In genomic region chr7:134419085-134419484, GRCh38 we compare ENCODE assay signal across 13 cellular contexts.
"Had no signal": no experiment of that assay in that cellular context is flagged by ENCODE, and none has a peak within 500 bp of the region (broad histone marks: within the 10 kb centered on the region; RNA-seq: fewer than 3 reads in every experiment).

No MANE protein-coding gene starts in this region.

- H3K4me3 ChIP-seq: ascending aorta, breast epithelium, left lung, tibial nerve had no signal

- H3K36me3 ChIP-seq: ascending aorta, breast epithelium, left lung, tibial nerve had no signal

- H3K27me3 ChIP-seq: ascending aorta, breast epithelium, tibial nerve had no signal

- ATAC-seq: left lung had no signal

- H3K27ac ChIP-seq: ascending aorta, breast epithelium, left lung, tibial nerve had no signal

- H3K4me1 ChIP-seq: ascending aorta, breast epithelium, left lung had no signal

- DNase-seq: activated CD4-positive, alpha-beta T cell treated with anti-CD3 and anti-CD28 coated beads, Interleukin-2, amount 50 U/mL, for 48 hours; activated gamma-delta T cell; cortex of kidney; left lung; occipital lobe; retina; stimulated activated CD4-positive, alpha-beta T cell treated with anti-CD3 and anti-CD28 coated beads, Interleukin-12 subunit alpha, Interleukin-12 subunit beta, amount 100 ng/mL, for 4 hours; stimulated activated CD4-positive, alpha-beta T cell treated with anti-CD3 and anti-CD28 coated beads, Interleukin-1b, Interleukin-23, amount 100 ng/mL, for 48 hours; stimulated activated CD8-positive, alpha-beta memory T cell treated with anti-CD3 and anti-CD28 coated beads, Interleukin-4, amount 100 ng/mL, for 48 hours; stimulated activated naive CD4-positive, alpha-beta T cell had no signal

- H3K9me3 ChIP-seq: ascending aorta, breast epithelium, left lung, tibial nerve had no signal
